In the genomic region with DNA sequence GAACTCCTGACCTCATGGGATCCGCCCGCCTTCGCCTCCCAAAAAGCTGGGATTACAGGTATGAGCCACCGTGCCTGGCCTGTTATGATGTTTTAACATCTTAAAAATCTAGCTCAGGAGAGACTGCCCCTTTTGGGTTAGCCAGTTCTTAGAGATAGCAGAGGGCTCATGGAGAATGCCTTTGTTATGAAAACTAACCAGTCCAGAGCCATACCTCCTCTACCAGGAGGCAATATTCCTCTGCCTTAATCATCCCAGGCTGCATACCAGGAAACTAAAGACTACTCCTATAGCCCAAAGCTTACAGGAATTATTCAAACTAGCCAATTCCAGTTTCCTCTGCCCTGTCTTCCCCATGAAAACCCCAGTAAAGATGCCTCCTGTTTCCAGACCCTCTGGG, we compare ENCODE assay signal across 20 cellular contexts.
DNase-seq lines count a peak whose midpoint lies in the region; ATAC-seq and TF ChIP-seq lines count a peak whose summit lies in the region.
"Had no signal": no experiment of that assay in that cellular context is flagged by ENCODE, and none has a peak within 500 bp of the region (broad histone marks: within the 10 kb centered on the region; RNA-seq: fewer than 3 reads in every experiment).

No MANE protein-coding gene starts in this region.

- peak overlapping the region; percentile 57 for H3K27ac ChIP-seq in hepatocyte
- H3K27ac ChIP-seq in WERI-Rb-1: no peak overlapping the region

- H3K4me3 ChIP-seq in hepatocyte (no peak overlapping the region), WERI-Rb-1 (ENCODE audit: low read depth, low read length) (no peak overlapping the region)
- H3K4me3 ChIP-seq: HAP-1 had no signal

- H3K9me3 ChIP-seq in hepatocyte (ENCODE audit: low read depth) (no peaks in the 10 kb centered on the region), WERI-Rb-1 (ENCODE audit: severe bottlenecking) (no peaks in the 10 kb centered on the region)
- H3K9me3 ChIP-seq: BE2C, HAP-1 had no signal

- H3K4me1 Mint-ChIP-seq in nephron progenitor cell: peaks cover 31% of the 10 kb centered on the region

- no peak overlapping the region for H2AFZ ChIP-seq in hepatocyte

- H3K79me2 ChIP-seq in hepatocyte: no peaks in the 10 kb centered on the region

- DNase-seq in EL: peak; percentile 19
- peak; percentile 78 for DNase-seq in NCI-H226
- no peak for DNase-seq in hepatocyte (ENCODE audit: low spot score)
- no peak for DNase-seq in nephron progenitor cell
- no peak for DNase-seq in NK-92 treated with Interleukin-12 subunit alpha and Interleukin-12 subunit beta, amount 100 ng/mL, for 24 hours (lab: John Stamatoyannopoulos, UW)
- DNase-seq in WERI-Rb-1: no peak
- no peak for DNase-seq in hypothalamus (lab: John Stamatoyannopoulos, UW)
- DNase-seq: BE2C; CD4-positive, CD25-positive, alpha-beta regulatory T cell; DMS153; NCI-H1092 treated with DMSO at 0.1 percent for 48 hours; NCI-H146; NCI-H2029 treated with DMSO at 0.1 percent for 48 hours; NCI-H2171; NCI-H510A; NCI-H748 treated with DMSO at 0.1 percent for 48 hours; RPMI8226; SHP77 treated with DMSO at 0.1 percent for 48 hours had no signal

- H3K4me1 ChIP-seq in hepatocyte (ENCODE audit: insufficient read depth): peaks cover 6% of the 10 kb centered on the region
- H3K4me1 ChIP-seq: BE2C had no signal

- no peaks in the 10 kb centered on the region for H3K9me2 ChIP-seq in hepatocyte (replicated peaks; ENCODE audit: insufficient read depth)

- H3K27ac Mint-ChIP-seq in nephron progenitor cell: peak overlapping the region; percentile 22

- H3K36me3 ChIP-seq in hepatocyte (replicated peaks; ENCODE audit: insufficient read depth, low read depth): no peaks in the 10 kb centered on the region
- no peaks in the 10 kb centered on the region for H3K36me3 ChIP-seq in WERI-Rb-1
- H3K36me3 ChIP-seq: BE2C, HAP-1 had no signal

- H3K4me3 Mint-ChIP-seq in nephron progenitor cell: no peak overlapping the region
- H3K4me3 Mint-ChIP-seq: CD4-positive, CD25-positive, alpha-beta regulatory T cell had no signal

- H3K27me3 Mint-ChIP-seq in nephron progenitor cell (ENCODE audit: low read depth, poor library complexity): peaks cover 4% of the 10 kb centered on the region
- H3K27me3 Mint-ChIP-seq: CD4-positive, CD25-positive, alpha-beta regulatory T cell had no signal

- TF ChIP-seq CTCF in hepatocyte (IDR thresholded peaks at IDR 0.05; ENCODE audit: poor library complexity) (no peak), nephron progenitor cell (IDR thresholded peaks at IDR 0.05) (no peak), WERI-Rb-1 (IDR thresholded peaks at IDR 0.05; ENCODE audit: low read depth, low read length) (no peak)

- no peak for ATAC-seq in GM18519 (IDR thresholded peaks at IDR 0.05; ENCODE audit: low FRiP score, unreplicated experiment)

- 83% methylated on average over 4 of the region's 4 CpGs for WGBS in hepatocyte (ENCODE audit: low lambda C conversion rate, missing lambda C conversion rate)

- no peaks in the 10 kb centered on the region for H4K20me1 ChIP-seq in hepatocyte (ENCODE audit: insufficient read depth, poor library complexity, severe bottlenecking)

- peak overlapping the region; percentile 11 for H3K4me2 ChIP-seq in hepatocyte

- H3K9me3 Mint-ChIP-seq in nephron progenitor cell: no peaks in the 10 kb centered on the region

- H3K36me3 Mint-ChIP-seq in nephron progenitor cell (ENCODE audit: low read depth): no peaks in the 10 kb centered on the region
- H3K36me3 Mint-ChIP-seq: CD4-positive, CD25-positive, alpha-beta regulatory T cell had no signal

- H3K27me3 ChIP-seq in hepatocyte (no peaks in the 10 kb centered on the region), WERI-Rb-1 (ENCODE audit: insufficient read depth, low read depth, severe bottlenecking) (no peaks in the 10 kb centered on the region)
- H3K27me3 ChIP-seq: BE2C had no signal

Comparison
In these comparisons a context has a peak if more than half of its experiments do, and no peak if none do; other contexts are left out.
1. DNase-seq: peak in EL (single experiment) and NCI-H226 (single experiment); none in hepatocyte (single experiment), nephron progenitor cell (single experiment), NK-92 treated with Interleukin-12 subunit alpha and Interleukin-12 subunit beta, amount 100 ng/mL, for 24 hours (single experiment), WERI-Rb-1 (single experiment) and hypothalamus (0 of 51).